Comparison of ENCODE assay signal across 8 cellular contexts in genomic region chr18:12862467-12862866, GRCh38. TPM values are rescaled to one million over a fixed set of nuclear protein-coding genes. Genes with fewer than 3 reads are reported as not detected.
DNase-seq lines count a peak whose midpoint lies in the region; ATAC-seq and TF ChIP-seq lines count a peak whose summit lies in the region.

No MANE protein-coding gene starts in this region.

- H3K27ac ChIP-seq in HCT116 (ENCODE audit: low read depth, low read length) (no peak overlapping the region), liver (ENCODE audit: low read depth in 1 of 2, low read length in 2 of 2) (no peak overlapping the region)

- H3K27ac Mint-ChIP-seq in activated CD4-positive, alpha-beta T cell treated with anti-CD3 and anti-CD28 coated beads, Interleukin-2, amount 10 ng/mL, durations not matched to agents 24 days and 14 days, result no peak overlapping the region

- CTCF ChIA-PET in HCT116 (lab: Charles Lee), result no interaction called here

- 24% methylated on average over 2 of the region's 2 CpGs for WGBS in liver

- no peaks in the 10 kb centered on the region for H3K36me3 ChIP-seq in HCT116 (ENCODE audit: control insufficient read depth in 1 of 2, insufficient read depth in 2 of 2, low read length in 2 of 2)
- H3K36me3 ChIP-seq in liver (ENCODE audit: control insufficient read depth in 4 of 4, insufficient read depth in 3 of 4, low read depth in 1 of 4, low read length in 3 of 4), result no peaks in the 10 kb centered on the region

- H3K9me2 ChIP-seq in HCT116 (ENCODE audit: insufficient read depth), result no peaks in the 10 kb centered on the region

- peak overlapping the region; percentile 32 for H3K4me2 ChIP-seq in HCT116 (ENCODE audit: low read length)

- peaks cover 15% of the 10 kb centered on the region for H3K36me3 Mint-ChIP-seq in activated CD4-positive, alpha-beta T cell treated with anti-CD3 and anti-CD28 coated beads, Interleukin-2, amount 10 ng/mL, durations not matched to agents 24 days and 14 days (ENCODE audit: low read depth)

- DNase-seq in A172 (ENCODE audit: low spot score) (peak; percentile 19), HCT116 (ENCODE audit: low read depth, low spot score) (no peak), astrocyte of the hippocampus (ENCODE audit: low read depth, low spot score) (peak; percentile 75), midbrain (lab: John Stamatoyannopoulos, UW) (no peak), T-helper 2 cell (no peak), NCI-H82 (lab: John Stamatoyannopoulos, UW) (no peak)
- DNase-seq in activated CD4-positive, alpha-beta T cell treated with anti-CD3 and anti-CD28 coated beads, Interleukin-2, amount 10 ng/mL, durations not matched to agents 24 days and 14 days, result no peak

- H3K4me1 Mint-ChIP-seq in activated CD4-positive, alpha-beta T cell treated with anti-CD3 and anti-CD28 coated beads, Interleukin-2, amount 10 ng/mL, durations not matched to agents 24 days and 14 days, result peaks cover 53% of the 10 kb centered on the region

- H3K4me3 ChIP-seq in HCT116 (replicated peaks in 1 of 2; ENCODE audit: low read depth in 1 of 2, low read length in 2 of 2), result no peak overlapping the region
- no peak overlapping the region for H3K4me3 ChIP-seq in liver (ENCODE audit: low read depth in 1 of 3, low read length in 3 of 3)

- TF ChIP-seq RAD21 in HCT116 (IDR thresholded peaks at IDR 0.05; ENCODE audit: low read depth) (no peak), liver (IDR thresholded peaks at IDR 0.05) (peak in 1 of 2 donors; percentile 9)

- no peaks in the 10 kb centered on the region for H3K27me3 Mint-ChIP-seq in activated CD4-positive, alpha-beta T cell treated with anti-CD3 and anti-CD28 coated beads, Interleukin-2, amount 10 ng/mL, durations not matched to agents 24 days and 14 days

- BruUV-seq in HCT116 (replicated peaks; lab: Mats Ljungman, UMichigan), result no TSS peak

- H3K9me3 ChIP-seq in HCT116 (ENCODE audit: control insufficient read depth in 1 of 2, insufficient read depth in 1 of 2, low read depth in 1 of 2, low read length in 2 of 2), result no peaks in the 10 kb centered on the region
- H3K9me3 ChIP-seq in liver (ENCODE audit: control insufficient read depth in 4 of 4, low read length in 3 of 4), result no peaks in the 10 kb centered on the region

- TF ChIP-seq CTCF in HCT116 (IDR thresholded peaks at IDR 0.05 in 2 of 3, conservative IDR thresholded peaks at IDR 0.05 in 1 of 3; ENCODE audit: borderline replicate concordance in 1 of 3, insufficient read depth in 1 of 3, low read depth in 2 of 3, low read length in 2 of 3) (no peak), liver (IDR thresholded peaks at IDR 0.05; ENCODE audit: low read depth, low read length, missing input control) (no peak)

- H3K9ac ChIP-seq in HCT116 (ENCODE audit: low read length) (no peak overlapping the region; the same call in 1 of the 2 replicates), liver (ENCODE audit: low read depth in 1 of 2, low read length in 2 of 2) (no peak overlapping the region)

- H3K4me3 Mint-ChIP-seq in activated CD4-positive, alpha-beta T cell treated with anti-CD3 and anti-CD28 coated beads, Interleukin-2, amount 10 ng/mL, durations not matched to agents 24 days and 14 days, result no peak overlapping the region

- intact Hi-C loops in HCT116 (cut with micrococcal nuclease), result no loop called here
- intact Hi-C loops in activated CD4-positive, alpha-beta T cell treated with anti-CD3 and anti-CD28 coated beads, Interleukin-2, amount 10 ng/mL, durations not matched to agents 24 days and 14 days (cut with micrococcal nuclease), result no loop called here

- H3K9me3 Mint-ChIP-seq in activated CD4-positive, alpha-beta T cell treated with anti-CD3 and anti-CD28 coated beads, Interleukin-2, amount 10 ng/mL, durations not matched to agents 24 days and 14 days, result no peaks in the 10 kb centered on the region

- H4K20me1 ChIP-seq in HCT116 (ENCODE audit: insufficient read depth), result peaks cover 13% of the 10 kb centered on the region; the same call in 1 of the 2 replicates

- POLR2A ChIA-PET in HCT116 (lab: Charles Lee), result no interaction called here

- H3K4me1 ChIP-seq in HCT116 (ENCODE audit: control insufficient read depth in 1 of 2, insufficient read depth in 2 of 2, low read length in 2 of 2) (peaks cover 10 to 15% of the 10 kb centered on the region in 2 experiments), liver (ENCODE audit: control insufficient read depth in 4 of 4, insufficient read depth in 4 of 4, low read length in 3 of 4) (peaks cover 5 to 10% (median 6%) of the 10 kb centered on the region in 4 donors)

- peaks cover 91% of the 10 kb centered on the region for H3K79me2 ChIP-seq in HCT116 (ENCODE audit: insufficient read depth, low read length)

- H3K27me3 ChIP-seq in HCT116 (ENCODE audit: insufficient read depth, low read length) (no peaks in the 10 kb centered on the region), liver (ENCODE audit: control insufficient read depth in 4 of 4, insufficient read depth in 4 of 4, low read length in 3 of 4) (no peaks in the 10 kb centered on the region)

- TF ChIP-seq POLR2A in HCT116 (IDR thresholded peaks at IDR 0.05; ENCODE audit: borderline replicate concordance, extremely low read depth, insufficient read depth, insufficient read length), result no peak

- peak; percentile 69 for ATAC-seq in HCT116

- RAD21 ChIA-PET in HCT116 (lab: Charles Lee; ENCODE audit: low non-redundant PET in 1 of 2, low total read pairs in 2 of 2, uncharacterized antibody in 2 of 2, unreplicated experiment in 2 of 2), result no interaction called here

- H2AFZ ChIP-seq in HCT116 (ENCODE audit: low read depth, low read length, poor library complexity, severe bottlenecking), result no peak overlapping the region

TF ChIP-seq in HCT116, 20 proteins besides CTCF, POLR2A, EP300 and RAD21 (continues in another document):
- no peak for TF ChIP-seq REST (IDR thresholded peaks at IDR 0.05; ENCODE audit: low read depth)
- TF ChIP-seq POLR2AphosphoS5 (IDR thresholded peaks at IDR 0.05; ENCODE audit: low read depth, low read length), result no peak

TF ChIP-seq in liver, 16 proteins besides CTCF, POLR2A, EP300 and RAD21:
- peak; percentile 9 to 43 for TF ChIP-seq HNF4A (conservative IDR thresholded peaks at IDR 0.05)
- TF ChIP-seq SP1 (IDR thresholded peaks at IDR 0.05), result peak; percentile 46
- TF ChIP-seq TAF1 (conservative IDR thresholded peaks at IDR 0.05), result no peak

RNA-seq across cellular contexts. Expression of gene PTPN2, which starts 21.6 kb away (rescaled TPM):
- total RNA-seq in A172 (2014; rRNA removed; shearing (Covaris generic)), result 41.1 and 43.9 TPM in 2 replicates
- total RNA-seq in HCT116 (2021; ENCODE audit: unreplicated experiment) (50.3 TPM), liver (10 to 100 TPM; 15.9 to 21.2 TPM)
- polyA plus RNA-seq in HCT116 (2012), result 31.7 and 34.9 TPM in 2 replicates
- 10 to 100 TPM in 1 of 2 donors, 1 to 10 TPM in 1; 9.2 to 13.9 TPM for polyA plus RNA-seq in liver
- 68.8 and 72.5 TPM in 2 replicates for total RNA-seq in activated CD4-positive, alpha-beta T cell treated with anti-CD3 and anti-CD28 coated beads, Interleukin-2, amount 10 ng/mL, durations not matched to agents 24 days and 14 days

Comparison
In these comparisons a context has a peak if more than half of its experiments do, and no peak if none do; other contexts are left out.
1. DNase-seq: peak in A172 (single experiment) and astrocyte of the hippocampus (single experiment); none in HCT116 (single experiment), midbrain (single experiment), activated CD4-positive, alpha-beta T cell treated with anti-CD3 and anti-CD28 coated beads, Interleukin-2, amount 10 ng/mL, durations not matched to agents 24 days and 14 days (single experiment), T-helper 2 cell (0 of 5) and NCI-H82 (single experiment).